ENCODE assay signal across 16 cellular contexts in the genomic region with DNA sequence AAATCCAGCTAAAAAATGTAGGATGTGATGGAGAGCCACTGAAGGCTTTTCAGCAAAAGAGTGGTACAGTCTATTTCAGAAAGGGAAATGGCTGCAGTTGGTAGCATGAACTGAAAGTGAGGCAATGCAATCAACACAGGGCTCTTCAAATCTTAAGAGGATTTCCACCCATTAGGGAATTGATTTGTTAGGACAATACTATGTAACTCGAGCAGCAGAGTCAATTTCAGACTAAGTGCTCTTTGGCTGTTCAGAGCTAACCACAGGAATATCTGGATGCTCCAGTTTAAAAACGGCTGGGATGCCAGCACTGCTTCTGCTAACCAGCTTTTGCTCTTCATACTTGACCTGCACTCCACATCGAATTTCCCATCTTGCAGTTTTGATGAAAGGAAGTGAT. TPM values are rescaled to one million over a fixed set of nuclear protein-coding genes. Genes with fewer than 3 reads are reported as not detected.
A peak's percentile ranks its signal among the peaks of the same experiment; 100 is the strongest.
DNase-seq lines count a peak whose midpoint lies in the region; ATAC-seq and TF ChIP-seq lines count a peak whose summit lies in the region.
"Had no signal": no experiment of that assay in that cellular context is flagged by ENCODE, and none has a peak within 500 bp of the region (broad histone marks: within the 10 kb centered on the region; RNA-seq: fewer than 3 reads in every experiment).

No MANE protein-coding gene starts in this region.

- no peak overlapping the region for H3K4me3 ChIP-seq in A673 (ENCODE audit: low read depth, low read length, poor library complexity, severe bottlenecking)
- H3K4me3 ChIP-seq in OCI-LY7 (ENCODE audit: low read depth, low read length, poor library complexity, severe bottlenecking) = no peak overlapping the region
- H3K4me3 ChIP-seq in mucosa of descending colon = no peak overlapping the region
- H3K4me3 ChIP-seq in prostate gland = no peak overlapping the region
- H3K4me3 ChIP-seq: heart left ventricle had no signal

- TF ChIP-seq POLR2A in prostate gland (IDR thresholded peaks at IDR 0.05) = no peak

- no peaks in the 10 kb centered on the region for H3K27me3 ChIP-seq in A673 (replicated peaks; ENCODE audit: insufficient read depth, low read depth, low read length, poor library complexity)
- no peaks in the 10 kb centered on the region for H3K27me3 ChIP-seq in prostate gland (replicated peaks; ENCODE audit: insufficient read depth)
- H3K27me3 ChIP-seq: heart left ventricle had no signal

- DNase-seq in A673 (ENCODE audit: low spot score) (peak; percentile 58), MV-4-11 (lab: John Stamatoyannopoulos, UW) (peak; percentile 13), NCI-H2227 (lab: John Stamatoyannopoulos, UW; ENCODE audit: unreplicated experiment) (peak; percentile 59), caudate nucleus (lab: John Stamatoyannopoulos, UW) (no peak), OCI-LY7 (ENCODE audit: low spot score) (no peak), SHP77 treated with DMSO at 0.1 percent for 48 hours (lab: John Stamatoyannopoulos, UW) (no peak), mucosa of descending colon (no peak), prostate gland (ENCODE audit: low spot score) (no peak)
- DNase-seq: activated CD4-positive, alpha-beta T cell treated with anti-CD3 and anti-CD28 coated beads for 4 hours; activated naive CD4-positive, alpha-beta T cell treated with anti-CD3 and anti-CD28 coated beads, Interleukin-2, amount 10 ng/mL, durations not matched to agents 7 days and 5 days; heart left ventricle; islet precursor cell; SIG-M5; substantia nigra had no signal

- H2AFZ ChIP-seq in OCI-LY7 (ENCODE audit: low read length) = no peak overlapping the region

- H3K27ac ChIP-seq in A673 (ENCODE audit: low read depth, low read length, poor library complexity, severe bottlenecking) (no peak overlapping the region), caudate nucleus (ENCODE audit: low read depth, low read length) (peak overlapping the region; percentile 82), OCI-LY7 (ENCODE audit: low read depth, low read length, poor library complexity, severe bottlenecking) (no peak overlapping the region), prostate gland (no peak overlapping the region)
- H3K27ac ChIP-seq: heart left ventricle had no signal

- no TSS peak for BruUV-seq in A673 (replicated peaks; lab: Mats Ljungman, UMichigan)
- BruUV-seq in OCI-LY7 (replicated peaks; lab: Mats Ljungman, UMichigan) = no TSS peak

- H3K9me3 ChIP-seq in A673 (ENCODE audit: low read depth, low read length, poor library complexity, severe bottlenecking) (no peaks in the 10 kb centered on the region), OCI-LY7 (ENCODE audit: low read length) (no peaks in the 10 kb centered on the region), mucosa of descending colon (no peaks in the 10 kb centered on the region), prostate gland (no peaks in the 10 kb centered on the region)
- H3K9me3 ChIP-seq: heart left ventricle had no signal

- CTCF ChIA-PET in A673 (lab: Charles Lee) = no interaction called here
- CTCF ChIA-PET in OCI-LY7 (lab: Charles Lee; ENCODE audit: unreplicated experiment) = no interaction called here

- H3K4me1 ChIP-seq in A673 (ENCODE audit: insufficient read depth, low read length, poor library complexity, severe bottlenecking) = peaks cover 26% of the 10 kb centered on the region
- no peaks in the 10 kb centered on the region for H3K4me1 ChIP-seq in OCI-LY7 (ENCODE audit: insufficient read depth, low read length, poor library complexity, severe bottlenecking)
- H3K4me1 ChIP-seq in mucosa of descending colon (ENCODE audit: low read depth) = no peaks in the 10 kb centered on the region
- no peaks in the 10 kb centered on the region for H3K4me1 ChIP-seq in prostate gland (replicated peaks)
- H3K4me1 ChIP-seq: heart left ventricle had no signal

- intact Hi-C loops in A673 (cut with micrococcal nuclease; ENCODE audit: unreplicated experiment) (no loop called here), OCI-LY7 (cut with micrococcal nuclease; ENCODE audit: unreplicated experiment) (no loop called here), mucosa of descending colon (cut with DNase I, micrococcal nuclease) (no loop called here), prostate gland (cut with DNase I) (no loop called here)

- H3K79me2 ChIP-seq in OCI-LY7 (ENCODE audit: insufficient read depth, low read depth, low read length) = no peaks in the 10 kb centered on the region

- no peaks in the 10 kb centered on the region for H3K36me3 ChIP-seq in A673 (ENCODE audit: insufficient read depth, low read length, poor library complexity, severe bottlenecking)
- H3K36me3 ChIP-seq in OCI-LY7 (ENCODE audit: insufficient read depth, low read length) = no peaks in the 10 kb centered on the region
- H3K36me3 ChIP-seq in mucosa of descending colon (ENCODE audit: low read depth) = no peaks in the 10 kb centered on the region
- H3K36me3 ChIP-seq in prostate gland = no peaks in the 10 kb centered on the region

- H3K9me2 ChIP-seq in OCI-LY7 (ENCODE audit: insufficient read depth, low read length) = no peaks in the 10 kb centered on the region

- POLR2A ChIA-PET in A673 (lab: Charles Lee; ENCODE audit: low non-redundant PET) = no interaction called here
- POLR2A ChIA-PET in OCI-LY7 (lab: Charles Lee) = interaction anchor here (1.3 to 4.3 kb wide), 2 partner anchors 9 to 12 kb away, joined by 4 to 14 read pairs; no protein-coding TSS in a partner anchor

- WGBS in prostate gland = 60% methylated on average over 3 of the region's 3 CpGs

- TF ChIP-seq CTCF in A673 (conservative IDR thresholded peaks at IDR 0.05; ENCODE audit: low read depth, low read length) (no peak), OCI-LY7 (conservative IDR thresholded peaks at IDR 0.05; ENCODE audit: low read length) (no peak), mucosa of descending colon (IDR thresholded peaks at IDR 0.05) (no peak), prostate gland (IDR thresholded peaks at IDR 0.05) (no peak)

- ATAC-seq in mucosa of descending colon = no peak
- ATAC-seq: heart left ventricle had no signal

- H4K20me1 ChIP-seq in OCI-LY7 (ENCODE audit: insufficient read depth, low read length) = no peaks in the 10 kb centered on the region

- H3K4me2 ChIP-seq in OCI-LY7 (ENCODE audit: low read length) = no peak overlapping the region

RNA-seq across cellular contexts. Expression of gene CACNG1, which starts 24.6 kb away (rescaled TPM):
- total RNA-seq in A673 (2021) (not detected in 2 replicates), OCI-LY7 (2022) (not detected in 2 replicates), mucosa of descending colon (not detected), prostate gland (under 1 TPM in 1 of 2 donors, not detected in 1; 0.74 TPM)
- total RNA-seq in OCI-LY7 (2014; rRNA removed; shearing (Covaris generic)) = not detected in 2 replicates
- total RNA-seq: heart left ventricle; omental fat pad; T-helper 2 cell treated with Interferon-gamma antibody and Interleukin-4, amounts not matched to agents 100 ng/mL and 5 ng/mL, for 36 hours had no signal

Comparison
In these comparisons a context has a peak if more than half of its experiments do, and no peak if none do; other contexts are left out.
1. DNase-seq: peak in A673 (single experiment), MV-4-11 (single experiment) and NCI-H2227 (single experiment); none in caudate nucleus (0 of 61), OCI-LY7 (single experiment), SHP77 treated with DMSO at 0.1 percent for 48 hours (single experiment), mucosa of descending colon (0 of 3) and prostate gland (single experiment).